ENCODE assay signal across 10 cellular contexts in genomic region chr16:89910717-89911354, GRCh38. TPM values are rescaled to one million over a fixed set of nuclear protein-coding genes. Genes with fewer than 3 reads are reported as not detected.
A peak's percentile ranks its signal among the peaks of the same experiment; 100 is the strongest.
DNase-seq lines count a peak whose midpoint lies in the region; ATAC-seq and TF ChIP-seq lines count a peak whose summit lies in the region.
"Had no signal": no experiment of that assay in that cellular context is flagged by ENCODE, and none has a peak within 500 bp of the region (broad histone marks: within the 10 kb centered on the region; RNA-seq: fewer than 3 reads in every experiment).

No MANE protein-coding gene starts in this region.

- peaks cover 18% of the 10 kb centered on the region for H3K36me3 Mint-ChIP-seq in progenitor cell of endocrine pancreas (ENCODE audit: insufficient read depth)
- peaks cover 39% of the 10 kb centered on the region for H3K36me3 Mint-ChIP-seq in activated CD4-positive, alpha-beta T cell treated with anti-CD3 and anti-CD28 coated beads, Interleukin-2, amount 10 ng/mL, durations not matched to agents 7 days and 5 days (ENCODE audit: low read depth)

- H3K36me3 ChIP-seq in heart left ventricle, result peaks cover 0 to 51% (median 45%) of the 10 kb centered on the region in 9 donors

- H3K27ac Mint-ChIP-seq in progenitor cell of endocrine pancreas, result peak overlapping the region; percentile 45
- no peak overlapping the region for H3K27ac Mint-ChIP-seq in activated CD4-positive, alpha-beta T cell treated with anti-CD3 and anti-CD28 coated beads, Interleukin-2, amount 10 ng/mL, durations not matched to agents 7 days and 5 days

- no peaks in the 10 kb centered on the region for H3K9me3 ChIP-seq in heart left ventricle
- H3K9me3 ChIP-seq: vagina had no signal

- no peak overlapping the region for H3K4me3 ChIP-seq in heart left ventricle
- H3K4me3 ChIP-seq: hepatocyte, vagina had no signal

- DNase-seq in G401 (ENCODE audit: low spot score) (peak; percentile 43), RWPE1 (ENCODE audit: low spot score) (no peak), heart left ventricle (no peak), progenitor cell of endocrine pancreas (ENCODE audit: low spot score, unreplicated experiment) (no peak), T-helper 9 cell (no peak)
- DNase-seq in activated CD4-positive, alpha-beta T cell treated with anti-CD3 and anti-CD28 coated beads, Interleukin-2, amount 10 ng/mL, durations not matched to agents 7 days and 5 days, result no peak

- no peak overlapping the region for H3K4me3 Mint-ChIP-seq in progenitor cell of endocrine pancreas (ENCODE audit: low read depth)
- H3K4me3 Mint-ChIP-seq in activated CD4-positive, alpha-beta T cell treated with anti-CD3 and anti-CD28 coated beads, Interleukin-2, amount 10 ng/mL, durations not matched to agents 7 days and 5 days, result no peak overlapping the region
- H3K4me3 Mint-ChIP-seq: endodermal cell had no signal

- no peaks in the 10 kb centered on the region for H3K4me1 Mint-ChIP-seq in progenitor cell of endocrine pancreas (ENCODE audit: low read depth)
- H3K4me1 Mint-ChIP-seq in activated CD4-positive, alpha-beta T cell treated with anti-CD3 and anti-CD28 coated beads, Interleukin-2, amount 10 ng/mL, durations not matched to agents 7 days and 5 days, result peaks cover 8% of the 10 kb centered on the region

- H3K4me1 ChIP-seq in heart left ventricle, result peaks cover 0 to 12% (median 8%) of the 10 kb centered on the region in 12 donors

- ATAC-seq in heart left ventricle, result peak in 3 of 4 donors; percentile 2 to 3 (median 2)
- no peak for ATAC-seq in GM18505 (IDR thresholded peaks at IDR 0.05; ENCODE audit: unreplicated experiment)

- CTCF ChIA-PET in RWPE1 (lab: Yijun Ruan, JAX), result interaction anchor here (0.5 to 2.0 kb wide), 12 partner anchors 8 to 101 kb away, joined by 3 to 8 read pairs (median 4); partner anchors contain the start of genes MC1R and TUBB3
- CTCF ChIA-PET in activated CD4-positive, alpha-beta T cell treated with anti-CD3 and anti-CD28 coated beads, Interleukin-2, amount 10 ng/mL, durations not matched to agents 7 days and 5 days (lab: Charles Lee), result interaction anchor here (1.0 to 2.6 kb wide), 15 partner anchors 8 to 211 kb away, joined by 3 to 18 read pairs (median 6); partner anchors contain the start of genes MC1R and TUBB3

- no peak for TF ChIP-seq CTCF in RWPE1 (conservative IDR thresholded peaks at IDR 0.05; ENCODE audit: low read depth)
- no peak for TF ChIP-seq CTCF in heart left ventricle (IDR thresholded peaks at IDR 0.05)
- TF ChIP-seq CTCF in progenitor cell of endocrine pancreas (IDR thresholded peaks at IDR 0.05; ENCODE audit: unreplicated experiment), result no peak

- H3K9me3 Mint-ChIP-seq in progenitor cell of endocrine pancreas (ENCODE audit: low read depth), result no peaks in the 10 kb centered on the region
- H3K9me3 Mint-ChIP-seq in activated CD4-positive, alpha-beta T cell treated with anti-CD3 and anti-CD28 coated beads, Interleukin-2, amount 10 ng/mL, durations not matched to agents 7 days and 5 days, result no peaks in the 10 kb centered on the region

- in situ Hi-C loops in G401 (cut with HindIII; ENCODE audit: low sequenced_read_pairs), result no loop called here

- H3K27me3 ChIP-seq in heart left ventricle, result no peaks in the 10 kb centered on the region
- H3K27me3 ChIP-seq: hepatocyte, vagina had no signal

- no peak for TF ChIP-seq POLR2A in heart left ventricle (IDR thresholded peaks at IDR 0.05)
- TF ChIP-seq POLR2A in GM18505 (IDR thresholded peaks at IDR 0.05; ENCODE audit: borderline replicate concordance, extremely low read depth, insufficient read depth, insufficient read length), result no peak

- POLR2A ChIA-PET in RWPE1 (lab: Yijun Ruan, JAX; ENCODE audit: low non-redundant PET), result no interaction called here
- POLR2A ChIA-PET in activated CD4-positive, alpha-beta T cell treated with anti-CD3 and anti-CD28 coated beads, Interleukin-2, amount 10 ng/mL, durations not matched to agents 7 days and 5 days (lab: Charles Lee), result no interaction called here

- H3K27me3 Mint-ChIP-seq in progenitor cell of endocrine pancreas, result no peaks in the 10 kb centered on the region
- no peaks in the 10 kb centered on the region for H3K27me3 Mint-ChIP-seq in activated CD4-positive, alpha-beta T cell treated with anti-CD3 and anti-CD28 coated beads, Interleukin-2, amount 10 ng/mL, durations not matched to agents 7 days and 5 days

- peak overlapping the region; percentile 59 for H3K27ac ChIP-seq in RWPE1
- H3K27ac ChIP-seq in heart left ventricle, result peak overlapping the region in 2 of 12 donors; percentile 8 to 31
- H3K27ac ChIP-seq: hepatocyte had no signal

- 92 to 94% (median 93%) methylated on average over 22 to 27 of the region's 27 CpGs for WGBS in heart left ventricle, 4 donors

- intact Hi-C loops in heart left ventricle (cut with DNase I), result no loop called here

RNA-seq across cellular contexts. Expression of gene MC1R, which starts 7.8 kb away (rescaled TPM):
- 17.2 and 20.1 TPM in 2 replicates for total RNA-seq in G401 (2014; rRNA removed; shearing (Covaris generic))
- 1 to 10 TPM in 6 of 9 donors, under 1 TPM in 3; 0.42 to 2.1 (median 1.3) TPM for total RNA-seq in heart left ventricle
- 1 to 10 TPM; 1.4 to 1.6 TPM for polyA plus RNA-seq in heart left ventricle
- 3.8 and 4.6 TPM in 2 replicates for total RNA-seq in progenitor cell of endocrine pancreas
- 1 to 10 TPM; 5.0 to 6.6 TPM for total RNA-seq in activated CD4-positive, alpha-beta T cell treated with anti-CD3 and anti-CD28 coated beads, Interleukin-2, amount 10 ng/mL, durations not matched to agents 7 days and 5 days

RNA-seq across cellular contexts. Expression of gene TUBB3, which starts 12.3 kb away (rescaled TPM):
- total RNA-seq in G401 (2014; rRNA removed; shearing (Covaris generic)), result 264 and 266 TPM in 2 replicates
- total RNA-seq in heart left ventricle (10 to 100 TPM in 2 of 9 donors, 1 to 10 TPM in 7; 1.2 to 18.1 (median 4.1) TPM), progenitor cell of endocrine pancreas (201 and 211 TPM in 2 replicates)
- polyA plus RNA-seq in heart left ventricle, result 1 to 10 TPM in 1 of 2 donors, under 1 TPM in 1; 0.19 to 9.1 TPM
- total RNA-seq in activated CD4-positive, alpha-beta T cell treated with anti-CD3 and anti-CD28 coated beads, Interleukin-2, amount 10 ng/mL, durations not matched to agents 7 days and 5 days, result 1 to 10 TPM; 1.1 to 1.6 TPM

RNA-seq across cellular contexts. Expression of gene TCF25, which starts 37.4 kb away (rescaled TPM):
- 132 and 147 TPM in 2 replicates for total RNA-seq in G401 (2014; rRNA removed; shearing (Covaris generic))
- 100 to 1,000 TPM in 5 of 9 donors, 10 to 100 TPM in 4; 75.8 to 115 (median 101) TPM for total RNA-seq in heart left ventricle
- 10 to 100 TPM; 52.5 to 96.4 TPM for polyA plus RNA-seq in heart left ventricle
- 177 and 199 TPM in 2 replicates for total RNA-seq in progenitor cell of endocrine pancreas
- 100 to 1,000 TPM; 148 to 168 TPM for total RNA-seq in activated CD4-positive, alpha-beta T cell treated with anti-CD3 and anti-CD28 coated beads, Interleukin-2, amount 10 ng/mL, durations not matched to agents 7 days and 5 days

RNA-seq across cellular contexts. Expression of gene DEF8, which starts 37.7 kb away (rescaled TPM):
- 122 and 167 TPM in 2 replicates for total RNA-seq in G401 (2014; rRNA removed; shearing (Covaris generic))
- total RNA-seq in heart left ventricle (10 to 100 TPM; 29.0 to 89.3 (median 36.1) TPM), progenitor cell of endocrine pancreas (67.9 and 72.1 TPM in 2 replicates)
- polyA plus RNA-seq in heart left ventricle, result 10 to 100 TPM; 57.1 to 68.8 TPM
- total RNA-seq in activated CD4-positive, alpha-beta T cell treated with anti-CD3 and anti-CD28 coated beads, Interleukin-2, amount 10 ng/mL, durations not matched to agents 7 days and 5 days, result 10 to 100 TPM; 30.7 to 35.5 TPM

Comparison
In these comparisons a context has a peak if more than half of its experiments do, and no peak if none do; other contexts are left out.
1. RNA of gene TUBB3, which starts 12.3 kb away (total RNA-seq): 264 to 266 TPM in G401 and 201 to 211 TPM in progenitor cell of endocrine pancreas; 1.2 to 18.1 TPM in heart left ventricle and 1.1 to 1.6 TPM in activated CD4-positive, alpha-beta T cell treated with anti-CD3 and anti-CD28 coated beads, Interleukin-2, amount 10 ng/mL, durations not matched to agents 7 days and 5 days; every median in the first group is over 10 times any median in the second.